12 cellular contexts compared by ENCODE assay signal in genomic region chr4:151658959-151659593, GRCh38.
DNase-seq lines count a peak whose midpoint lies in the region; ATAC-seq and TF ChIP-seq lines count a peak whose summit lies in the region.
"Had no signal": no experiment of that assay in that cellular context is flagged by ENCODE, and none has a peak within 500 bp of the region (broad histone marks: within the 10 kb centered on the region; RNA-seq: fewer than 3 reads in every experiment).

No MANE protein-coding gene starts in this region.

- H3K36me3 ChIP-seq in muscle layer of colon (ENCODE audit: insufficient read depth, low read length): no peaks in the 10 kb centered on the region
- H3K36me3 ChIP-seq in colonic mucosa: no peaks in the 10 kb centered on the region

- H3K27ac Mint-ChIP-seq in activated naive CD8-positive, alpha-beta T cell treated with anti-CD3 and anti-CD28 coated beads for 36 hours: peak overlapping the region; percentile 81
- H3K27ac Mint-ChIP-seq: IgD-negative memory B cell had no signal

- intact Hi-C loops in colonic mucosa (cut with DNase I): no loop called here

- no peaks in the 10 kb centered on the region for H3K9me3 ChIP-seq in muscle layer of colon (ENCODE audit: low read length)
- H3K9me3 ChIP-seq in colonic mucosa: no peaks in the 10 kb centered on the region
- H3K9me3 ChIP-seq: heart right ventricle, neutrophil had no signal

- H3K9me3 Mint-ChIP-seq in activated naive CD8-positive, alpha-beta T cell treated with anti-CD3 and anti-CD28 coated beads for 36 hours: peaks cover 1% of the 10 kb centered on the region
- H3K9me3 Mint-ChIP-seq: CD8-positive, alpha-beta memory T cell; IgD-negative memory B cell had no signal

- peaks cover 6% of the 10 kb centered on the region for H3K36me3 Mint-ChIP-seq in activated naive CD8-positive, alpha-beta T cell treated with anti-CD3 and anti-CD28 coated beads for 36 hours
- H3K36me3 Mint-ChIP-seq: IgD-negative memory B cell had no signal

- peak; percentile 64 for ATAC-seq in GM21619 (IDR thresholded peaks at IDR 0.05; ENCODE audit: unreplicated experiment)

- TF ChIP-seq CTCF in GM10248 (IDR thresholded peaks at IDR 0.05; ENCODE audit: control extremely low read depth, extremely low read depth, low read depth, missing control alignments) (no peak), GM10266 (IDR thresholded peaks at IDR 0.05; ENCODE audit: control insufficient read depth, insufficient read depth, low read depth, missing control alignments) (no peak), colonic mucosa (IDR thresholded peaks at IDR 0.05) (no peak)

- no peaks in the 10 kb centered on the region for H3K27me3 Mint-ChIP-seq in activated naive CD8-positive, alpha-beta T cell treated with anti-CD3 and anti-CD28 coated beads for 36 hours
- H3K27me3 Mint-ChIP-seq: CD8-positive, alpha-beta memory T cell; IgD-negative memory B cell had no signal

- H3K27ac ChIP-seq in muscle layer of colon (ENCODE audit: low read depth, low read length) (peak overlapping the region; percentile 64), colonic mucosa (no peak overlapping the region)
- H3K27ac ChIP-seq: heart right ventricle, neutrophil had no signal

- peaks cover 15% of the 10 kb centered on the region for H3K4me1 Mint-ChIP-seq in activated naive CD8-positive, alpha-beta T cell treated with anti-CD3 and anti-CD28 coated beads for 36 hours

- H3K9ac ChIP-seq in muscle layer of colon (ENCODE audit: low read length): no peak overlapping the region
- H3K9ac ChIP-seq in colonic mucosa (ENCODE audit: low read depth in 2 of 2, low read length in 2 of 2): no peak overlapping the region

- H3K27me3 ChIP-seq in muscle layer of colon (ENCODE audit: control insufficient read depth in 1 of 2, insufficient read depth in 2 of 2, low read length in 2 of 2) (no peaks in the 10 kb centered on the region), colonic mucosa (no peaks in the 10 kb centered on the region)
- H3K27me3 ChIP-seq: heart right ventricle, neutrophil had no signal

- H3K4me3 ChIP-seq in muscle layer of colon (ENCODE audit: low read depth in 1 of 2, low read length in 2 of 2) (peak overlapping the region in 1 of 2 donors; percentile 26), colonic mucosa (no peak overlapping the region)
- H3K4me3 ChIP-seq: heart right ventricle had no signal

- POLR2A ChIA-PET in GM10248 (lab: Yijun Ruan, JAX): no interaction called here

- DNase-seq in AG08395 (ENCODE audit: low spot score) (peak; percentile 70), GM10248 (ENCODE audit: extremely low spot score) (no peak), GM10266 (ENCODE audit: extremely low spot score) (no peak), amygdala (lab: John Stamatoyannopoulos, UW) (no peak), colonic mucosa (no peak)
- no peak for DNase-seq in activated naive CD8-positive, alpha-beta T cell treated with anti-CD3 and anti-CD28 coated beads for 36 hours
- DNase-seq: CD8-positive, alpha-beta memory T cell; heart right ventricle had no signal

- H3K4me1 ChIP-seq in muscle layer of colon (ENCODE audit: insufficient read depth, low read length) (peaks cover 24% of the 10 kb centered on the region), colonic mucosa (no peaks in the 10 kb centered on the region)

- CTCF ChIA-PET in GM10248 (lab: Yijun Ruan, JAX): interaction anchor here (1.6 kb wide), 1 partner anchor 8 kb away, joined by 7 read pairs; no protein-coding TSS in a partner anchor

- no peak overlapping the region for H3K4me3 Mint-ChIP-seq in activated naive CD8-positive, alpha-beta T cell treated with anti-CD3 and anti-CD28 coated beads for 36 hours
- H3K4me3 Mint-ChIP-seq: CD8-positive, alpha-beta memory T cell; IgD-negative memory B cell had no signal
